In genomic region chr10:12382956-12383531, GRCh38 we compare ENCODE assay signal across 17 cellular contexts.
"Had no signal": no experiment of that assay in that cellular context is flagged by ENCODE, and none has a peak within 500 bp of the region (broad histone marks: within the 10 kb centered on the region; RNA-seq: fewer than 3 reads in every experiment).

No MANE protein-coding gene starts in this region.

- H3K4me3 ChIP-seq: ascending aorta, pancreas, SK-N-MC, thoracic aorta, vagina had no signal

- ATAC-seq: foreskin keratinocyte; left colon; natural killer cell treated with Interleukin-12 subunit alpha and Interleukin-12 subunit beta and Interleukin-15 and Interleukin-18, amount 100 ng/mL, for 72 hours; pancreas; right cardiac atrium; stimulated activated naive B cell treated with anti-CD40 and anti-IgM and Interleukin-4, amounts not matched to agents 10 μg/mL and 1 μg/mL and 100 μg/mL, for 72 hours had no signal

- H3K27ac ChIP-seq: ascending aorta, foreskin keratinocyte, neutrophil, pancreas, SK-N-MC, thoracic aorta, vagina had no signal

- H3K9me3 ChIP-seq: neutrophil, pancreas, thoracic aorta, vagina had no signal

- H3K4me1 ChIP-seq: ascending aorta, foreskin keratinocyte, pancreas had no signal

- DNase-seq: activated CD4-positive, alpha-beta T cell treated with anti-CD3 and anti-CD28 coated beads, Interleukin-2, amount 10 ng/mL, durations not matched to agents 24 days and 14 days; activated naive CD4-positive, alpha-beta T cell treated with Interleukin-2 at 50 U/mL for 16 hours; cerebellar nuclear complex; foreskin keratinocyte; left colon; pancreas; right cardiac atrium; stimulated activated CD4-positive, alpha-beta T cell treated with anti-CD3 and anti-CD28 coated beads, Interleukin-2, amount 100 ng/mL, for 24 hours; stimulated activated naive B cell treated with anti-CD40 and anti-IgM and Interleukin-4, amounts not matched to agents 10 μg/mL and 1 μg/mL and 100 μg/mL, for 72 hours had no signal

- H3K36me3 ChIP-seq: ascending aorta, neutrophil, pancreas, thoracic aorta, vagina had no signal

- H3K27me3 Mint-ChIP-seq: memory B cell; natural killer cell treated with Interleukin-12 subunit alpha and Interleukin-12 subunit beta and Interleukin-15 and Interleukin-18, amount 100 ng/mL, for 72 hours; stimulated activated naive B cell treated with anti-CD40 and anti-IgM and Interleukin-4, amounts not matched to agents 10 μg/mL and 1 μg/mL and 100 μg/mL, for 72 hours; type B pancreatic cell had no signal

- H3K9me3 Mint-ChIP-seq: natural killer cell treated with Interleukin-12 subunit alpha and Interleukin-12 subunit beta and Interleukin-15 and Interleukin-18, amount 100 ng/mL, for 72 hours had no signal

- H3K27me3 ChIP-seq: ascending aorta, neutrophil, pancreas, vagina had no signal

- H3K36me3 Mint-ChIP-seq: natural killer cell treated with Interleukin-12 subunit alpha and Interleukin-12 subunit beta and Interleukin-15 and Interleukin-18, amount 100 ng/mL, for 72 hours had no signal

- H3K4me3 Mint-ChIP-seq: activated CD4-positive, alpha-beta T cell treated with anti-CD3 and anti-CD28 coated beads, Interleukin-2, amount 10 ng/mL, durations not matched to agents 24 days and 14 days; memory B cell; natural killer cell treated with Interleukin-12 subunit alpha and Interleukin-12 subunit beta and Interleukin-15 and Interleukin-18, amount 100 ng/mL, for 72 hours; stimulated activated naive B cell treated with anti-CD40 and anti-IgM and Interleukin-4, amounts not matched to agents 10 μg/mL and 1 μg/mL and 100 μg/mL, for 72 hours; type B pancreatic cell had no signal

- H3K27ac Mint-ChIP-seq: activated CD4-positive, alpha-beta T cell treated with anti-CD3 and anti-CD28 coated beads, Interleukin-2, amount 10 ng/mL, durations not matched to agents 24 days and 14 days; memory B cell; natural killer cell treated with Interleukin-12 subunit alpha and Interleukin-12 subunit beta and Interleukin-15 and Interleukin-18, amount 100 ng/mL, for 72 hours; stimulated activated naive B cell treated with anti-CD40 and anti-IgM and Interleukin-4, amounts not matched to agents 10 μg/mL and 1 μg/mL and 100 μg/mL, for 72 hours; type B pancreatic cell had no signal
